Comparison of ENCODE assay signal across 9 cellular contexts in the genomic region with DNA sequence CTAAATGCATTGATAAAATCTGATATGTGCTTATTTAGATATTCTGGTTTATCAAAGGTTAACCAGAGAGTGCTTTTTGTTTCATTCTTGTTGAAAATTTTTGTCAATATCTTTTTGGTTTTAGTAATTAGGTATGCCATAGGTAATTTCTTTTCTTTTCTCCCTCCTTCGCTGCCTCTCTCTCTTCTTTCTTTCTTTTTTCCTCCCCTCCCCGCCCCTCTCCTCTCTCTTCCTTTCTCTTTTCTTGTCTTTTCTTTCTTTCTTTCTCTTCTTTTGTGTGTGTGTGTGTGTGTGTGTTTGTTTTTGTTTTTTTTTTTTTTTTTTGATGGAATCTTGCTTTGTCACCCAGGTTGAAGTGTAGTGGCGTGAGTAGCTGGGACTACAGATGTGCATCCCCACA. TPM values are rescaled to one million over a fixed set of nuclear protein-coding genes. Genes with fewer than 3 reads are reported as not detected.
DNase-seq lines count a peak whose midpoint lies in the region; ATAC-seq and TF ChIP-seq lines count a peak whose summit lies in the region.
"Had no signal": no experiment of that assay in that cellular context is flagged by ENCODE, and none has a peak within 500 bp of the region (broad histone marks: within the 10 kb centered on the region; RNA-seq: fewer than 3 reads in every experiment).

No MANE protein-coding gene starts in this region.

- H3K4me1 Mint-ChIP-seq in Calu3 (ENCODE audit: low read depth, unreplicated experiment) = peaks cover 86% of the 10 kb centered on the region

- H3K4me3 ChIP-seq in Panc1 (ENCODE audit: low read depth in 2 of 2, low read length in 2 of 2) (peak overlapping the region in 1 of 2 experiments; percentile 21; a peak in 2 of 4 replicates), rectal smooth muscle tissue (ENCODE audit: low read length) (no peak overlapping the region)
- H3K4me3 ChIP-seq: dorsolateral prefrontal cortex had no signal

- H3K36me3 Mint-ChIP-seq in Calu3 (ENCODE audit: insufficient read depth, unreplicated experiment) = peaks cover 32% of the 10 kb centered on the region

- no peak overlapping the region for H3K9ac ChIP-seq in rectal smooth muscle tissue (ENCODE audit: low read length)

- H3K36me3 ChIP-seq in Panc1 (ENCODE audit: control insufficient read depth, insufficient read depth, low read length) (no peaks in the 10 kb centered on the region), rectal smooth muscle tissue (ENCODE audit: control insufficient read depth, insufficient read depth, low read length) (no peaks in the 10 kb centered on the region)

- H3K27ac ChIP-seq in Panc1 (ENCODE audit: low read length) = peak overlapping the region; percentile 97
- peak overlapping the region; percentile 98 for H3K27ac ChIP-seq in epithelial cell of prostate
- H3K27ac ChIP-seq in rectal smooth muscle tissue (ENCODE audit: low read depth, low read length) = peak overlapping the region; percentile 87

- no peaks in the 10 kb centered on the region for H3K9me3 Mint-ChIP-seq in Calu3 (ENCODE audit: low read depth, unreplicated experiment)

- no peak overlapping the region for H3K4me3 Mint-ChIP-seq in Calu3 (ENCODE audit: low read depth, unreplicated experiment)

- ATAC-seq in Panc1 = no peak
- ATAC-seq in GM18498 (IDR thresholded peaks at IDR 0.05; ENCODE audit: unreplicated experiment) = no peak

- BruUV-seq in Calu3 (replicated peaks; lab: Mats Ljungman, UMichigan) (no TSS peak), Panc1 (replicated peaks; lab: Mats Ljungman, UMichigan) (no TSS peak)

- POLR2A ChIA-PET in Panc1 (lab: Charles Lee) = interaction anchor here (1.0 kb wide), 1 partner anchor 83 kb away, joined by 3 read pairs; no protein-coding TSS in a partner anchor

- H3K27me3 Mint-ChIP-seq in Calu3 (ENCODE audit: unreplicated experiment) = no peaks in the 10 kb centered on the region

- DNase-seq in Calu3 (no peak), Panc1 (ENCODE audit: low read depth, low spot score) (no peak), epithelial cell of prostate (ENCODE audit: low read depth, low spot score) (no peak), NCI-H345 treated with DMSO at 0.1 percent for 48 hours (lab: John Stamatoyannopoulos, UW; ENCODE audit: unreplicated experiment) (no peak), kidney glomerular epithelial cell (lab: John Stamatoyannopoulos, UW) (no peak)
- DNase-seq: dorsolateral prefrontal cortex, NCI-H1092 treated with DMSO at 0.1 percent for 48 hours had no signal

- H3K27ac Mint-ChIP-seq in Calu3 (ENCODE audit: unreplicated experiment) = peak overlapping the region; percentile 86

- CTCF ChIA-PET in Calu3 (lab: Charles Lee) = interaction anchor here (0.5 to 3.7 kb wide), 2 partner anchors 31 to 98 kb away, joined by 3 to 37 read pairs; no protein-coding TSS in a partner anchor
- CTCF ChIA-PET in Panc1 (lab: Charles Lee) = interaction anchor here (0.6 to 0.8 kb wide), 2 partner anchors 82 to 311 kb away, joined by 3 read pairs; no protein-coding TSS in a partner anchor

- H3K27me3 ChIP-seq in Panc1 (ENCODE audit: control insufficient read depth, insufficient read depth, low read length) (no peaks in the 10 kb centered on the region), rectal smooth muscle tissue (ENCODE audit: control insufficient read depth, insufficient read depth, low read length) (no peaks in the 10 kb centered on the region)
- H3K27me3 ChIP-seq: dorsolateral prefrontal cortex had no signal

- in situ Hi-C loops in Panc1 (cut with HindIII; ENCODE audit: low pct_unique_long_range_greater_than_20kb, low sequenced_read_pairs) = no loop called here

- intact Hi-C loops in Calu3 (cut with micrococcal nuclease; ENCODE audit: unreplicated experiment) (loop anchor here (2.0 to 10.0 kb wide), 2 partner anchors 57 to 225 kb away; no protein-coding TSS in a partner anchor), Panc1 (cut with micrococcal nuclease; ENCODE audit: unreplicated experiment) (loop anchor here (5.0 kb wide), 1 partner anchor 67 kb away; no protein-coding TSS in a partner anchor)

- TF ChIP-seq CTCF in Calu3 (IDR thresholded peaks at IDR 0.05; ENCODE audit: unreplicated experiment) = no peak
- no peak for TF ChIP-seq CTCF in Panc1 (IDR thresholded peaks at IDR 0.05)

- no peaks in the 10 kb centered on the region for H3K9me3 ChIP-seq in Panc1 (ENCODE audit: control insufficient read depth, insufficient read depth, low read depth, low read length)

- peaks cover 96% of the 10 kb centered on the region for H3K4me1 ChIP-seq in Panc1 (ENCODE audit: control insufficient read depth, insufficient read depth, low read length)
- peaks cover 23% of the 10 kb centered on the region for H3K4me1 ChIP-seq in rectal smooth muscle tissue (ENCODE audit: control insufficient read depth, insufficient read depth, low read length)

RNA-seq across cellular contexts. Expression of gene MACF1, which starts 14.4 kb away (rescaled TPM):
- total RNA-seq in Calu3 (2022) = 701 and 705 TPM in 2 replicates
- 413 TPM for total RNA-seq in Panc1 (2021; ENCODE audit: unreplicated experiment)
- 162 TPM for polyA plus RNA-seq in Panc1 (2012; ENCODE audit: insufficient read length)
